Comparison of ENCODE assay signal across 8 cellular contexts in the genomic region with DNA sequence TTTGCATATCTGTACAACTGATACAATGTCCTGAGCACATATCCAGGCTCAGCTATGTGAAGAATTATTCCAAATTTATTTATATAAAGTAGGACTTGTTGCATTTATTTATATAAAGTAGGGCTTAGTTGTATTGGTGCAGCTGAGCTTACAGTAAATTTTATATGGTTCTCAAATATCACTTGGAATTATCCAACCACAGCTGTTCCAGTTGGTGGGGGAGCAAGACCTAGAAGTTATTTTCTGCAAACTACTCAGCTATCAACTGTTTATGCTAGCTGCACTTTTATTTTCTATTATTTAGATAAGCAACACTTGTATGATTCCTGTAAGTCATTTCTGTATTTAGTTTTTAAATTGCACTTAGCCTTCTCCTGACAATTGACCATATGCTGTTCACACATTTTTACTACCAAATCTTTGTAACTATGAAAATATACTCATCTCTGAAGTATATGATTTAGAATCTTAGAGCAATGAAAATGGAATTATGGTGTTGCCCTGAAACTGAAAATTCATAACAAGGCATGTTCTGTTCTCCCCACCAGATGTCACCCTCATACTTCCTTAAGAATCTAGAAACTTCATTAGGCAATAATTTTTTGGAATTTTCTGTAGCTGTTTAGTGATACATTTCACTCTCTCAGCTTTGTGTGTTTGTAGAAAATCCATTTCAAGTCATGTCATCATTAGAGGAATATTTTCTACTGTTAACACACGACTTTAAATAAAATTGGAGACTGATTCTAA.
DNase-seq lines count a peak whose midpoint lies in the region; FAIRE-seq and TF ChIP-seq lines count a peak whose summit lies in the region.

No MANE protein-coding gene starts in this region.

- FAIRE-seq in GM12892 (lab: Jason Lieb, UNC), result no peak

- DNase-seq in COR-L47 (lab: John Stamatoyannopoulos, UW) (peak; percentile 14), SKM-1 (lab: John Stamatoyannopoulos, UW; ENCODE audit: unreplicated experiment) (peak; percentile 3), kidney glomerular epithelial cell (lab: John Stamatoyannopoulos, UW) (peak; percentile 53), GM12892 (ENCODE audit: insufficient read length) (no peak), CD1c-positive myeloid dendritic cell (ENCODE audit: extremely low spot score) (no peak), cerebellar cortex (ENCODE audit: low spot score) (no peak)
- no peak for DNase-seq in activated effector memory CD4-positive, alpha-beta T cell treated with Interleukin-2 at 50 U/mL for 16 hours

- TF ChIP-seq EP300 in Ishikawa (IDR thresholded peaks at IDR 0.05; ENCODE audit: borderline replicate concordance), result no peak

- no peak for TF ChIP-seq POLR2A in GM12892 (IDR thresholded peaks at IDR 0.05; ENCODE audit: low read depth, low read length)

- peak; percentile 41 for TF ChIP-seq RAD21 in Ishikawa (IDR thresholded peaks at IDR 0.05; ENCODE audit: low read depth)

TF ChIP-seq in Ishikawa, 13 proteins besides CTCF, POLR2A, EP300 and RAD21:
- TF ChIP-seq CEBPB (IDR thresholded peaks at IDR 0.05) (0 out of 2 replicates have a peak, but pooled peaks have one; percentile 14), EGR1 (IDR thresholded peaks at IDR 0.05) (no peak)
TF ChIP-seq in Ishikawa: peak in this region for 1.

Comparison
In these comparisons a context has a peak if more than half of its experiments do, and no peak if none do; other contexts are left out.
1. DNase-seq: peak in COR-L47 (single experiment), SKM-1 (single experiment) and kidney glomerular epithelial cell (single experiment); none in GM12892 (single experiment), CD1c-positive myeloid dendritic cell (single experiment), cerebellar cortex (single experiment) and activated effector memory CD4-positive, alpha-beta T cell treated with Interleukin-2 at 50 U/mL for 16 hours (single experiment).